1 cellular context compared by ENCODE assay signal in genomic region chr5:133254803-133255202, GRCh38.
TF ChIP-seq lines count a peak whose summit lies in the region.

No MANE protein-coding gene starts in this region.

TF ChIP-seq in HCT116, 20 proteins besides CTCF, POLR2A, EP300 and RAD21 (continued from another document):
- TF ChIP-seq ZBTB33 (IDR thresholded peaks at IDR 0.05; ENCODE audit: extremely low read depth, insufficient replicate concordance, low read length) = no peak
- no peak for TF ChIP-seq SRF (IDR thresholded peaks at IDR 0.05; ENCODE audit: low read depth)
- no peak for TF ChIP-seq CEBPB (IDR thresholded peaks at IDR 0.05; ENCODE audit: low read depth)
- TF ChIP-seq ELF1 (IDR thresholded peaks at IDR 0.05; ENCODE audit: borderline replicate concordance, low read depth) = no peak
- no peak for TF ChIP-seq REST (IDR thresholded peaks at IDR 0.05; ENCODE audit: low read depth)
- TF ChIP-seq TCF7L2 (IDR thresholded peaks at IDR 0.05; ENCODE audit: borderline replicate concordance, extremely low read depth, insufficient read depth, insufficient read length) = no peak
- TF ChIP-seq EZH2phosphoT487 (IDR thresholded peaks at IDR 0.05; ENCODE audit: borderline replicate concordance) = no peak
